Comparison of ENCODE assay signal across 30 cellular contexts in genomic region chr5:5822729-5823257, GRCh38.
"Had no signal": no experiment of that assay in that cellular context is flagged by ENCODE, and none has a peak within 500 bp of the region (broad histone marks: within the 10 kb centered on the region; RNA-seq: fewer than 3 reads in every experiment).

No MANE protein-coding gene starts in this region.

- H3K4me3 ChIP-seq: ascending aorta, body of pancreas, coronary artery had no signal

- H3K36me3 ChIP-seq: ascending aorta had no signal

- H3K27me3 ChIP-seq: ascending aorta, body of pancreas had no signal

- H3K9me3 ChIP-seq: ascending aorta, body of pancreas had no signal

- ATAC-seq: activated naive CD4-positive, alpha-beta T cell treated with anti-CD3 and anti-CD28 coated beads, Interleukin-2, amount 50 U/mL, for 72 hours; activated naive CD8-positive, alpha-beta T cell treated with anti-CD3 and anti-CD28 coated beads, Interleukin-2, amount 50 U/mL, for 24 hours; activated T-cell treated with anti-CD3 and anti-CD28 coated beads, Interleukin-2, amount 50 U/mL, for 4 hours; body of pancreas; PC-3; T-cell had no signal

- FAIRE-seq: bronchial epithelial cell, RCC 7860, TTC549 had no signal

- H3K27ac ChIP-seq: ascending aorta, body of pancreas, coronary artery had no signal

- DNase-seq: activated B cell treated with CpG ODN at 0.5 μM for 24 hours; activated CD4-positive, alpha-beta T cell treated with anti-CD3 and anti-CD28 coated beads for 1 hour; activated CD4-positive, alpha-beta T cell treated with anti-CD3 and anti-CD28 coated beads, Interleukin-2, amount 10 ng/mL, durations not matched to agents 24 days and 14 days; activated CD4-positive, alpha-beta T cell treated with anti-CD3 and anti-CD28 coated beads, Interleukin-2, amount 50 U/mL, for 48 hours; activated CD8-positive, alpha-beta memory T cell treated with anti-CD3 and anti-CD28 coated beads for 24 hours; activated effector memory CD4-positive, alpha-beta T cell treated with anti-CD3 and anti-CD28 coated beads, Interleukin-2, amount 50 U/mL, for 16 hours; activated naive CD4-positive, alpha-beta T cell treated with Interleukin-2 at 50 U/mL for 16 hours; activated naive CD8-positive, alpha-beta T cell treated with anti-CD3 and anti-CD28 coated beads, Interleukin-2, amount 50 U/mL, for 24 hours; activated T-cell treated with anti-CD3 and anti-CD28 coated beads, Interleukin-2, amount 50 U/mL, for 4 hours; amniotic stem cell; body of pancreas; central memory CD4-positive, alpha-beta T cell; NCI-H1048; NCI-H146; NCI-H1930; NCI-H2171; NCI-H2227 treated with DMSO at 0.1 percent for 48 hours; NCI-H446 treated with DMSO at 0.1 percent for 48 hours; NCI-H526 treated with DMSO at 0.1 percent for 48 hours; PC-3; SHP77 treated with DMSO at 0.1 percent for 48 hours; T-cell; T-helper 2 cell; T1000 had no signal

- H3K4me1 ChIP-seq: ascending aorta, body of pancreas had no signal
